ENCODE assay signal across 8 cellular contexts in genomic region chr7:149811831-149812490, GRCh38. TPM values are rescaled to one million over a fixed set of nuclear protein-coding genes. Genes with fewer than 3 reads are reported as not detected.
"Had no signal": no experiment of that assay in that cellular context is flagged by ENCODE, and none has a peak within 500 bp of the region (broad histone marks: within the 10 kb centered on the region; RNA-seq: fewer than 3 reads in every experiment).

No MANE protein-coding gene starts in this region.

- ATAC-seq: HepG2 had no signal

- H3K4me2 ChIP-seq: GM23338 had no signal

- H3K4me1 ChIP-seq: HAP-1 had no signal

- H3K36me3 Mint-ChIP-seq: IgD-negative memory B cell had no signal

- H3K4me3 ChIP-seq: GM23338, HAP-1 had no signal

- FAIRE-seq: HepG2 had no signal

- H3K9me3 Mint-ChIP-seq: GM23338, HFFc6, IgD-negative memory B cell had no signal

- H3K27ac Mint-ChIP-seq: GM23338, HFFc6 had no signal

- DNase-seq: H7, KG1 had no signal

- H3K4me3 Mint-ChIP-seq: GM23338, HFFc6, IgD-negative memory B cell had no signal

- H2AFZ ChIP-seq: GM23338 had no signal

- H3K27ac ChIP-seq: HL-60 had no signal

- H3K9me3 ChIP-seq: HAP-1 had no signal

- H3K36me3 ChIP-seq: HAP-1 had no signal

RNA-seq across cellular contexts. Expression of gene ZNF467, which starts 38.6 kb away (rescaled TPM):
- total RNA-seq: HepG2 had no signal
- polyA plus RNA-seq: IgD-negative memory B cell had no signal
